15 cellular contexts compared by ENCODE assay signal in genomic region chr6:100230976-100231316, GRCh38.
DNase-seq lines count a peak whose midpoint lies in the region; ATAC-seq and TF ChIP-seq lines count a peak whose summit lies in the region.
"Had no signal": no experiment of that assay in that cellular context is flagged by ENCODE, and none has a peak within 500 bp of the region (broad histone marks: within the 10 kb centered on the region; RNA-seq: fewer than 3 reads in every experiment).

No MANE protein-coding gene starts in this region.

- H3K27me3 ChIP-seq in OCI-LY1 (ENCODE audit: insufficient read depth, low read length), result no peaks in the 10 kb centered on the region
- H3K27me3 ChIP-seq in osteoblast (ENCODE audit: insufficient read depth, low read length), result no peaks in the 10 kb centered on the region
- H3K27me3 ChIP-seq: BLaER1 treated with 17β-estradiol and CSF1 and Interleukin-3, amounts not matched to agents 10 nM and 100 nM; tibial artery had no signal

- H3F3A ChIP-seq in OCI-LY1 (ENCODE audit: insufficient read depth, low read length), result no peaks in the 10 kb centered on the region

- ATAC-seq in GM21717 (IDR thresholded peaks at IDR 0.05; ENCODE audit: unreplicated experiment) (no peak), HG03175 (IDR thresholded peaks at IDR 0.05; ENCODE audit: unreplicated experiment) (no peak)
- ATAC-seq: left colon had no signal

- DNase-seq in GM03348 (ENCODE audit: low spot score) (peak; percentile 30), epithelial cell of esophagus (ENCODE audit: low read depth) (peak; percentile 94), osteoblast (ENCODE audit: insufficient read length, low spot score, missing footprints) (peak; percentile 68), cardiac septum (ENCODE audit: low spot score) (no peak)
- DNase-seq: activated CD4-positive, alpha-beta T cell treated with anti-CD3 and anti-CD28 coated beads, Interleukin-2, amount 10 ng/mL, durations not matched to agents 24 days and 14 days; anterior cingulate cortex; head of caudate nucleus; left colon; stimulated activated CD4-positive, alpha-beta T cell treated with anti-CD3 and anti-CD28 coated beads, Interleukin-1b, Interleukin-23, amount 100 ng/mL, for 48 hours; tibial artery had no signal

- H3K4me3 ChIP-seq in OCI-LY1 (ENCODE audit: low read depth, low read length, poor library complexity, severe bottlenecking), result no peak overlapping the region
- H3K4me3 ChIP-seq in epithelial cell of esophagus (ENCODE audit: low read length), result no peak overlapping the region
- H3K4me3 ChIP-seq in osteoblast (ENCODE audit: insufficient read depth, low read length), result no peak overlapping the region
- H3K4me3 ChIP-seq: BLaER1 treated with 17β-estradiol and CSF1 and Interleukin-3, amounts not matched to agents 10 nM and 100 nM; tibial artery had no signal

- H3K9me3 ChIP-seq in OCI-LY1 (ENCODE audit: low read length) (no peaks in the 10 kb centered on the region), osteoblast (ENCODE audit: low read depth, low read length) (no peaks in the 10 kb centered on the region)
- H3K9me3 ChIP-seq: BLaER1 treated with 17β-estradiol and CSF1 and Interleukin-3, amounts not matched to agents 10 nM and 100 nM; tibial artery had no signal

- no peaks in the 10 kb centered on the region for H3K79me2 ChIP-seq in OCI-LY1 (ENCODE audit: insufficient read depth, low read length)
- no peaks in the 10 kb centered on the region for H3K79me2 ChIP-seq in osteoblast (ENCODE audit: insufficient read depth, low read length)

- H2AFZ ChIP-seq in OCI-LY1 (ENCODE audit: low read length), result peak overlapping the region; percentile 72
- peak overlapping the region; percentile 64 for H2AFZ ChIP-seq in osteoblast (ENCODE audit: low read length)

- no peak overlapping the region for H3K9ac ChIP-seq in OCI-LY1 (ENCODE audit: low read length)
- H3K9ac ChIP-seq: BLaER1 treated with 17β-estradiol and CSF1 and Interleukin-3, amounts not matched to agents 10 nM and 100 nM; KMS-11 had no signal

- H3K36me3 ChIP-seq in OCI-LY1 (ENCODE audit: insufficient read depth, low read length) (no peaks in the 10 kb centered on the region), osteoblast (ENCODE audit: insufficient read depth, low read length) (no peaks in the 10 kb centered on the region)
- H3K36me3 ChIP-seq: BLaER1 treated with 17β-estradiol and CSF1 and Interleukin-3, amounts not matched to agents 10 nM and 100 nM; tibial artery had no signal

- H3K4me2 ChIP-seq in OCI-LY1 (ENCODE audit: low read length) (no peak overlapping the region), osteoblast (ENCODE audit: insufficient read depth, low read length) (peak overlapping the region; percentile 26)
- H3K4me2 ChIP-seq: BLaER1 treated with 17β-estradiol and CSF1 and Interleukin-3, amounts not matched to agents 10 nM and 100 nM; KMS-11 had no signal

- intact Hi-C loops in cardiac septum (cut with DNase I), result no loop called here

- H4K20me1 ChIP-seq in OCI-LY1 (ENCODE audit: insufficient read depth, low read length), result no peaks in the 10 kb centered on the region
- no peaks in the 10 kb centered on the region for H4K20me1 ChIP-seq in osteoblast (ENCODE audit: insufficient read depth, low read length)
- H4K20me1 ChIP-seq: BLaER1 treated with 17β-estradiol and CSF1 and Interleukin-3, amounts not matched to agents 10 nM and 100 nM had no signal

- H3K27ac ChIP-seq in OCI-LY1 (ENCODE audit: low read depth, low read length, poor library complexity, severe bottlenecking), result no peak overlapping the region
- peak overlapping the region; percentile 44 for H3K27ac ChIP-seq in osteoblast (ENCODE audit: low read depth, low read length)
- H3K27ac ChIP-seq: BLaER1 treated with 17β-estradiol and CSF1 and Interleukin-3, amounts not matched to agents 10 nM and 100 nM; KMS-11; tibial artery had no signal

- no peak for TF ChIP-seq CTCF in OCI-LY1 (IDR thresholded peaks at IDR 0.05; ENCODE audit: low read length)
- no peak for TF ChIP-seq CTCF in epithelial cell of esophagus (IDR thresholded peaks at IDR 0.05; ENCODE audit: insufficient read depth, low read depth, low read length, missing control alignments)
- no peak for TF ChIP-seq CTCF in osteoblast (IDR thresholded peaks at IDR 0.05; ENCODE audit: extremely low read depth, low read depth, low read length)

- no peaks in the 10 kb centered on the region for H3K9me2 ChIP-seq in OCI-LY1 (ENCODE audit: low read depth, low read length)

- peaks cover 50% of the 10 kb centered on the region for H3K4me1 ChIP-seq in OCI-LY1 (ENCODE audit: insufficient read depth, low read length, severe bottlenecking)
- H3K4me1 ChIP-seq in osteoblast (ENCODE audit: insufficient read depth, low read length), result peaks cover 14% of the 10 kb centered on the region
